In genomic region chr15:30985081-30985531, GRCh38 we compare ENCODE assay signal across 9 cellular contexts. TPM values are rescaled to one million over a fixed set of nuclear protein-coding genes. Genes with fewer than 3 reads are reported as not detected.
DNase-seq lines count a peak whose midpoint lies in the region; TF ChIP-seq lines count a peak whose summit lies in the region.
"Had no signal": no experiment of that assay in that cellular context is flagged by ENCODE, and none has a peak within 500 bp of the region (broad histone marks: within the 10 kb centered on the region; RNA-seq: fewer than 3 reads in every experiment).

No MANE protein-coding gene starts in this region.

- H3K4me1 Mint-ChIP-seq in CD14-positive monocyte (peaks cover 57% of the 10 kb centered on the region), osteocyte (ENCODE audit: unreplicated experiment) (peaks cover 29% of the 10 kb centered on the region)

- peaks cover 0 to 2% (median 0%) of the 10 kb centered on the region in 3 donors for H3K27me3 Mint-ChIP-seq in CD14-positive monocyte (ENCODE audit: low read depth in 3 of 3)
- H3K27me3 Mint-ChIP-seq in osteocyte (ENCODE audit: unreplicated experiment), result no peaks in the 10 kb centered on the region
- H3K27me3 Mint-ChIP-seq: activated naive CD4-positive, alpha-beta T cell treated with anti-CD3 and anti-CD28 coated beads, Interleukin-2, amount 10 ng/mL, durations not matched to agents 7 days and 5 days had no signal

- TF ChIP-seq POLR2A in esophagus muscularis mucosa (IDR thresholded peaks at IDR 0.05; ENCODE audit: low read depth), result no peak

- TF ChIP-seq EP300 in esophagus muscularis mucosa (IDR thresholded peaks at IDR 0.05), result no peak

- H3K4me3 ChIP-seq in esophagus muscularis mucosa, result peak overlapping the region in 1 of 4 donors; percentile 4
- H3K4me3 ChIP-seq in SJCRH30, result no peak overlapping the region

- H3K36me3 Mint-ChIP-seq in CD14-positive monocyte (peaks cover 60 to 75% of the 10 kb centered on the region in 2 donors), osteocyte (ENCODE audit: unreplicated experiment) (peaks cover 31% of the 10 kb centered on the region)

- 24% methylated on average over 3 of the region's 3 CpGs for WGBS in esophagus muscularis mucosa

- H3K27me3 ChIP-seq in esophagus muscularis mucosa, result no peaks in the 10 kb centered on the region
- H3K27me3 ChIP-seq in SJCRH30, result no peaks in the 10 kb centered on the region

- peaks cover 0 to 2% (median 0%) of the 10 kb centered on the region in 7 donors for H3K9me3 Mint-ChIP-seq in CD14-positive monocyte
- H3K9me3 Mint-ChIP-seq in osteocyte (ENCODE audit: unreplicated experiment), result no peaks in the 10 kb centered on the region
- H3K9me3 Mint-ChIP-seq: activated naive CD4-positive, alpha-beta T cell treated with anti-CD3 and anti-CD28 coated beads, Interleukin-2, amount 10 ng/mL, durations not matched to agents 7 days and 5 days had no signal

- H3K36me3 ChIP-seq in esophagus muscularis mucosa, result peaks cover 0 to 28% (median 9%) of the 10 kb centered on the region in 4 donors
- no peaks in the 10 kb centered on the region for H3K36me3 ChIP-seq in SJCRH30

- H3K27ac Mint-ChIP-seq in CD14-positive monocyte (peak overlapping the region in 6 of 7 donors; percentile 14 to 66 (median 32)), osteocyte (ENCODE audit: unreplicated experiment) (peak overlapping the region; percentile 19)
- H3K27ac Mint-ChIP-seq: activated naive CD4-positive, alpha-beta T cell treated with anti-CD3 and anti-CD28 coated beads, Interleukin-2, amount 10 ng/mL, durations not matched to agents 7 days and 5 days had no signal

- intact Hi-C loops in CD14-positive monocyte (cut with micrococcal nuclease), result no loop called here
- intact Hi-C loops in esophagus muscularis mucosa (cut with DNase I), result loop anchor here (10.0 kb wide), 1 partner anchor 140 kb away; no protein-coding TSS in a partner anchor

- DNase-seq in CD14-positive monocyte (ENCODE audit: low spot score) (no peak), M059J (ENCODE audit: low read depth) (peak; percentile 34), esophagus muscularis mucosa (ENCODE audit: extremely low spot score) (no peak), osteocyte (ENCODE audit: extremely low spot score, unreplicated experiment) (no peak), iPS-NIHi7 (ENCODE audit: extremely low spot score) (no peak), GM10266 (ENCODE audit: extremely low spot score) (no peak), SJCRH30 (no peak)
- no peak for DNase-seq in stimulated activated naive CD4-positive, alpha-beta T cell (lab: John Stamatoyannopoulos, UW)
- DNase-seq: activated naive CD4-positive, alpha-beta T cell treated with anti-CD3 and anti-CD28 coated beads, Interleukin-2, amount 10 ng/mL, durations not matched to agents 7 days and 5 days had no signal

- H3K27ac ChIP-seq in esophagus muscularis mucosa (replicated peaks in 1 of 4) (peak overlapping the region; percentile 21 to 52 (median 48)), SJCRH30 (no peak overlapping the region)

- H3K4me3 Mint-ChIP-seq in CD14-positive monocyte, result no peak overlapping the region
- H3K4me3 Mint-ChIP-seq in osteocyte (ENCODE audit: unreplicated experiment), result no peak overlapping the region
- H3K4me3 Mint-ChIP-seq: activated naive CD4-positive, alpha-beta T cell treated with anti-CD3 and anti-CD28 coated beads, Interleukin-2, amount 10 ng/mL, durations not matched to agents 7 days and 5 days had no signal

- H3K4me1 ChIP-seq in esophagus muscularis mucosa, result peaks cover 55 to 77% (median 66%) of the 10 kb centered on the region in 4 donors
- peaks cover 4% of the 10 kb centered on the region for H3K4me1 ChIP-seq in SJCRH30

- TF ChIP-seq CTCF in CD14-positive monocyte (IDR thresholded peaks at IDR 0.05) (no peak), esophagus muscularis mucosa (IDR thresholded peaks at IDR 0.05) (no peak), osteocyte (IDR thresholded peaks at IDR 0.05) (no peak), GM10266 (IDR thresholded peaks at IDR 0.05; ENCODE audit: control insufficient read depth, insufficient read depth, low read depth, missing control alignments) (no peak)

- H3K9me3 ChIP-seq in esophagus muscularis mucosa, result no peaks in the 10 kb centered on the region
- H3K9me3 ChIP-seq in SJCRH30 (replicated peaks), result no peaks in the 10 kb centered on the region

RNA-seq across cellular contexts. Expression of gene MTMR10, which starts 6.3 kb away (rescaled TPM):
- polyA plus RNA-seq in CD14-positive monocyte, result 10 to 100 TPM in 1 of 2 donors, 1 to 10 TPM in 1; 8.7 to 15.9 TPM
- 12.3 and 13.6 TPM in 2 replicates for total RNA-seq in M059J (2014; rRNA removed; shearing (Covaris generic))
- total RNA-seq in esophagus muscularis mucosa, result 10 to 100 TPM; 27.4 to 32.3 (median 30.2) TPM
- total RNA-seq in osteocyte, result 23.3 and 23.7 TPM in 2 replicates
- total RNA-seq in SJCRH30 (2014; rRNA removed; shearing (Covaris generic)), result 10.6 and 11.4 TPM in 2 replicates
